18 cellular contexts compared by ENCODE assay signal in the genomic region with DNA sequence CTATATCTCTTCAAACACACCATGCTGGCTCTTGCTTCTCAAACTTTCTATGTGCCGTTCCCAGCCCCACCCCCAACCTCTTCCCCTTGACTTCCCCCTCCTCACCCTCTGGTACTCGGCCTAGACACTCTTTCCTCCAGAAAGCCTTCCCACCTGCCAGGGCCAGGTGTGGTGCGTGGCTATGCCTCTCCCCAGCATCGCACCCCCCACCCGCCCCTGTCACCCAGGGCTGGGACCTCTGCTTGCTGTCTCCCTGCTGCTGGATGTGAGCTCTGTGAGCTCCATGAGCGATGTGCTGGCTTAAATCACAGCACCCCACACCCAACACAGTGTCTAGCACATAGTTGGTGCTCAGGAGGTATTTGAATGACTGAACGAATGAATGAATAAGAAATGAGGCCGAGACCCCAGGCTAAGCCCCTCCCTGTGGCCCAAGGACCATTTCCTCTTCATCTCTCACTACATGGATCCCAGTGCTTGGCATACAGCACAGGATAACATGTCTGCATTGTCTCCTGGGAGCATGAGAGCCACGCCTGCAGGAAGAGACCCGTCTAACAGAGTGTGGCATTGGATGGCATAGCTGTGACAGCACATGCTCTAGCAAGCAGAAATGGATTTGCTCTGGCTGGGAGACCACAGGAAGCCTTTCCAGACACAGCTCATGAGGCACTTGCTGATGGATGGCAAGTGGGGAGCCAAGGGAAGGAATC. TPM values are rescaled to one million over a fixed set of nuclear protein-coding genes. Genes with fewer than 3 reads are reported as not detected.
"Had no signal": no experiment of that assay in that cellular context is flagged by ENCODE, and none has a peak within 500 bp of the region (broad histone marks: within the 10 kb centered on the region; RNA-seq: fewer than 3 reads in every experiment).

No MANE protein-coding gene starts in this region.

- H3K27ac ChIP-seq: psoas muscle, suprapubic skin had no signal

- H3K4me1 Mint-ChIP-seq: activated naive CD8-positive, alpha-beta T cell treated with anti-CD3 and anti-CD28 coated beads, Interleukin-2, amount 50 U/mL, for 24 hours had no signal

- DNase-seq: activated CD8-positive, alpha-beta memory T cell treated with anti-CD3 and anti-CD28 coated beads, Interleukin-2, amount 50 U/mL, for 4 hours; activated CD8-positive, alpha-beta T cell treated with anti-CD3 and anti-CD28 coated beads for 36 hours; activated naive CD4-positive, alpha-beta T cell treated with Interleukin-2 at 50 U/mL for 16 hours; activated naive CD8-positive, alpha-beta T cell treated with anti-CD3 and anti-CD28 coated beads, Interleukin-2, amount 50 U/mL, for 24 hours; central memory CD4-positive, alpha-beta T cell; cortex of kidney; effector CD8-positive, alpha-beta T cell; gastrocnemius medialis; stimulated activated CD4-positive, alpha-beta T cell treated with anti-CD3 and anti-CD28 coated beads, Interleukin-4, amount 100 ng/mL, for 1 hour; stimulated activated CD8-positive, alpha-beta memory T cell treated with anti-CD3 and anti-CD28 coated beads, Interleukin-4, amount 100 ng/mL, for 48 hours; stimulated activated naive CD8-positive, alpha-beta T cell treated with anti-CD3 and anti-CD28 coated beads, Interleukin-15, Interleukin-2, amounts not matched to agents 100 U/mL and 50 U/mL, for 24 hours; T1000; upper lobe of left lung had no signal

- H3K9me3 ChIP-seq: gastrocnemius medialis, psoas muscle, suprapubic skin, upper lobe of left lung had no signal

- H3K4me3 ChIP-seq: gastrocnemius medialis, psoas muscle, suprapubic skin, upper lobe of left lung had no signal

- H3K36me3 ChIP-seq: gastrocnemius medialis, suprapubic skin, upper lobe of left lung had no signal

- H3K9me3 Mint-ChIP-seq: activated CD8-positive, alpha-beta T cell treated with anti-CD3 and anti-CD28 coated beads for 36 hours; activated naive CD8-positive, alpha-beta T cell treated with anti-CD3 and anti-CD28 coated beads, Interleukin-2, amount 50 U/mL, for 24 hours; activated T-helper 1 cell treated with anti-CD3 and anti-CD28 coated beads, Interleukin-12 subunit alpha, Interleukin-12 subunit beta, Interleukin-2, Interleukin-4 antibody, amounts not matched to agents 30 ng/mL and 10 ng/mL and 1 ng/mL, durations not matched to agents 14 hours and 24 hours and 36 hours; nephron had no signal

- H3K27ac Mint-ChIP-seq: activated CD8-positive, alpha-beta T cell treated with anti-CD3 and anti-CD28 coated beads for 36 hours; activated naive CD8-positive, alpha-beta T cell treated with anti-CD3 and anti-CD28 coated beads, Interleukin-2, amount 50 U/mL, for 24 hours; activated T-helper 1 cell treated with anti-CD3 and anti-CD28 coated beads, Interleukin-12 subunit alpha, Interleukin-12 subunit beta, Interleukin-2, Interleukin-4 antibody, amounts not matched to agents 30 ng/mL and 10 ng/mL and 1 ng/mL, durations not matched to agents 14 hours and 24 hours and 36 hours had no signal

- ATAC-seq: activated CD8-positive, alpha-beta T cell treated with anti-CD3 and anti-CD28 coated beads for 36 hours; activated naive CD8-positive, alpha-beta T cell treated with anti-CD3 and anti-CD28 coated beads, Interleukin-2, amount 50 U/mL, for 24 hours; stimulated activated naive CD8-positive, alpha-beta T cell treated with anti-CD3 and anti-CD28 coated beads, Interleukin-15, Interleukin-2, amounts not matched to agents 100 U/mL and 50 U/mL, for 24 hours had no signal

- H3K4me1 ChIP-seq: psoas muscle had no signal

- H3K4me3 Mint-ChIP-seq: activated CD8-positive, alpha-beta T cell treated with anti-CD3 and anti-CD28 coated beads for 36 hours; activated naive CD8-positive, alpha-beta T cell treated with anti-CD3 and anti-CD28 coated beads, Interleukin-2, amount 50 U/mL, for 24 hours; activated T-helper 1 cell treated with anti-CD3 and anti-CD28 coated beads, Interleukin-12 subunit alpha, Interleukin-12 subunit beta, Interleukin-2, Interleukin-4 antibody, amounts not matched to agents 30 ng/mL and 10 ng/mL and 1 ng/mL, durations not matched to agents 14 hours and 24 hours and 36 hours; nephron had no signal

- H3K27me3 ChIP-seq: gastrocnemius medialis, suprapubic skin, upper lobe of left lung had no signal

RNA-seq across cellular contexts. Expression of gene TNNT2, which starts 19.7 kb away (rescaled TPM):
- total RNA-seq: activated CD8-positive, alpha-beta T cell treated with anti-CD3 and anti-CD28 coated beads for 36 hours; activated T-helper 1 cell treated with anti-CD3 and anti-CD28 coated beads, Interleukin-12 subunit alpha, Interleukin-12 subunit beta, Interleukin-2, Interleukin-4 antibody, amounts not matched to agents 30 ng/mL and 10 ng/mL and 1 ng/mL, durations not matched to agents 14 hours and 24 hours and 36 hours; fibroblast of lung had no signal

RNA-seq across cellular contexts. Expression of gene LAD1, which starts 41.3 kb away (rescaled TPM):
- total RNA-seq: activated CD8-positive, alpha-beta T cell treated with anti-CD3 and anti-CD28 coated beads for 36 hours; activated T-helper 1 cell treated with anti-CD3 and anti-CD28 coated beads, Interleukin-12 subunit alpha, Interleukin-12 subunit beta, Interleukin-2, Interleukin-4 antibody, amounts not matched to agents 30 ng/mL and 10 ng/mL and 1 ng/mL, durations not matched to agents 14 hours and 24 hours and 36 hours; fibroblast of lung had no signal
- polyA plus RNA-seq: fibroblast of lung had no signal
